1 cellular context compared by ENCODE assay signal in genomic region chr16:86033016-86033474, GRCh38.
TF ChIP-seq lines count a peak whose summit lies in the region.

No MANE protein-coding gene starts in this region.

TF ChIP-seq in GM23338, 12 proteins besides CTCF, POLR2A, EP300 and RAD21 (continued from another document):
- TF ChIP-seq ZNF462 (CRISPR knock-in tag; IDR thresholded peaks at IDR 0.05): no peak
TF ChIP-seq in GM23338: peak in this region for 0.
